Comparison of ENCODE assay signal across 10 cellular contexts in genomic region chr10:70265032-70265689, GRCh38. TPM values are rescaled to one million over a fixed set of nuclear protein-coding genes. Genes with fewer than 3 reads are reported as not detected.
A peak's percentile ranks its signal among the peaks of the same experiment; 100 is the strongest.
DNase-seq lines count a peak whose midpoint lies in the region; ATAC-seq, FAIRE-seq and TF ChIP-seq lines count a peak whose summit lies in the region.
"Had no signal": no experiment of that assay in that cellular context is flagged by ENCODE, and none has a peak within 500 bp of the region (broad histone marks: within the 10 kb centered on the region; RNA-seq: fewer than 3 reads in every experiment).

No MANE protein-coding gene starts in this region.

- H3K9me3 ChIP-seq in right lobe of liver (no peaks in the 10 kb centered on the region), small intestine (ENCODE audit: control insufficient read depth, low read depth) (no peaks in the 10 kb centered on the region)

- ATAC-seq in right lobe of liver (peak; percentile 66 to 88 (median 82)), left colon (no peak), HG02981 (IDR thresholded peaks at IDR 0.05; ENCODE audit: unreplicated experiment) (no peak)

- intact Hi-C loops in right lobe of liver (cut with DNase I): no loop called here
- intact Hi-C loops in left colon (cut with DNase I, micrococcal nuclease): no loop called here

- no peak for FAIRE-seq in small intestine (lab: Jason Lieb, UNC)
- FAIRE-seq: endothelial cell of umbilical vein had no signal

- 60% methylated on average over 4 of the region's 10 CpGs for WGBS in right lobe of liver (ENCODE audit: insufficient coverage, low coverage, low lambda C conversion rate, missing lambda C conversion rate)
- 52 to 61% (median 52%) methylated on average over 10 of the region's 10 CpGs for WGBS in small intestine, 3 donors

- no peak overlapping the region for H3K27ac ChIP-seq in right lobe of liver
- H3K27ac ChIP-seq in small intestine (ENCODE audit: low read depth in 1 of 2, low read length in 1 of 2): no peak overlapping the region

- H3K36me3 ChIP-seq in right lobe of liver (no peaks in the 10 kb centered on the region), small intestine (ENCODE audit: control insufficient read depth in 2 of 2, insufficient read depth in 2 of 2, low read length in 2 of 2) (no peaks in the 10 kb centered on the region)

- no peak overlapping the region for H3K4me3 ChIP-seq in right lobe of liver
- H3K4me3 ChIP-seq in small intestine (ENCODE audit: low read depth in 1 of 2, low read length in 2 of 2): no peak overlapping the region

- no peaks in the 10 kb centered on the region for H3K4me1 ChIP-seq in right lobe of liver
- no peaks in the 10 kb centered on the region for H3K4me1 ChIP-seq in small intestine (ENCODE audit: control insufficient read depth in 2 of 2, insufficient read depth in 1 of 2, low read depth in 1 of 2, low read length in 1 of 2)

- H3K27me3 ChIP-seq in right lobe of liver (no peaks in the 10 kb centered on the region), small intestine (ENCODE audit: control insufficient read depth in 2 of 2, insufficient read depth in 2 of 2, low read length in 2 of 2) (no peaks in the 10 kb centered on the region)

- DNase-seq in ELR (ENCODE audit: low read depth) (peak; percentile 28), HuH-7 (ENCODE audit: low spot score) (peak; percentile 77), astrocyte of the hippocampus (ENCODE audit: low read depth, low spot score) (peak; percentile 29), right lobe of liver (no peak), left colon (no peak), small intestine (no peak)
- DNase-seq in activated effector memory CD4-positive, alpha-beta T cell treated with Interleukin-2 at 50 U/mL for 16 hours: no peak

- TF ChIP-seq CTCF in right lobe of liver (IDR thresholded peaks at IDR 0.05): peak in 3 of 4 donors; percentile 17 to 38 (median 24)

- no peak for TF ChIP-seq POLR2A in right lobe of liver (IDR thresholded peaks at IDR 0.05)

RNA-seq across cellular contexts. Expression of gene NPFFR1, which starts 18.6 kb away (rescaled TPM):
- total RNA-seq in right lobe of liver (not detected), left colon (under 1 TPM; 0.03 to 0.15 TPM)
- under 1 TPM in 1 of 3 donors, not detected in 2; 0.06 TPM for polyA plus RNA-seq in small intestine
- total RNA-seq: endothelial cell of umbilical vein, subcutaneous adipose tissue had no signal
- polyA plus RNA-seq: endothelial cell of umbilical vein had no signal

RNA-seq across cellular contexts. Expression of gene PPA1, which starts 31.9 kb away (rescaled TPM):
- total RNA-seq in right lobe of liver (100 to 1,000 TPM in 3 of 6 experiments, 10 to 100 TPM in 3; 64.8 to 133 (median 95.7) TPM), left colon (100 to 1,000 TPM; 137 to 168 TPM)
- 100 to 1,000 TPM; 167 to 383 (median 240) TPM for polyA plus RNA-seq in small intestine

Comparison
In these comparisons a context has a peak if more than half of its experiments do, and no peak if none do; other contexts are left out.
1. DNase-seq: peak in ELR (single experiment), HuH-7 (single experiment) and astrocyte of the hippocampus (single experiment); none in right lobe of liver (0 of 3), left colon (0 of 2), small intestine (single experiment) and activated effector memory CD4-positive, alpha-beta T cell treated with Interleukin-2 at 50 U/mL for 16 hours (single experiment).
2. ATAC-seq: peak in right lobe of liver (4 of 4); none in left colon (single experiment) and HG02981 (single experiment).